ENCODE assay signal across 2 cellular contexts in genomic region chr1:155210304-155210703, GRCh38.
TF ChIP-seq lines count a peak whose summit lies in the region.

No MANE protein-coding gene starts in this region.

TF ChIP-seq in SK-N-SH, 30 proteins besides CTCF, POLR2A, EP300 and RAD21 (continued from another document):
- no peak for TF ChIP-seq USF1 (IDR thresholded peaks at IDR 0.05; ENCODE audit: borderline replicate concordance, low read depth)
- TF ChIP-seq MXI1 (IDR thresholded peaks at IDR 0.05; ENCODE audit: low read depth, low read length) = no peak
- TF ChIP-seq FOSL2 (IDR thresholded peaks at IDR 0.05; ENCODE audit: borderline replicate concordance, low read depth) = no peak
- TF ChIP-seq TCF12 (IDR thresholded peaks at IDR 0.05) = no peak
- no peak for TF ChIP-seq EZH2phosphoT487 (IDR thresholded peaks at IDR 0.05; ENCODE audit: borderline replicate concordance, low read depth)
TF ChIP-seq in SK-N-SH: peak in this region for 0.

TF ChIP-seq in SK-N-SH treated with all-trans-retinoic acid at 6 μM for 48 hours, 23 proteins besides CTCF, POLR2A, EP300 and RAD21 (continued from another document):
- TF ChIP-seq POU6F1 (CRISPR knock-in tag; IDR thresholded peaks at IDR 0.05; ENCODE audit: borderline replicate concordance, low read depth) = no peak
- TF ChIP-seq ZNF8 (CRISPR knock-in tag; IDR thresholded peaks at IDR 0.05) = no peak
- TF ChIP-seq ISL1 (CRISPR knock-in tag; IDR thresholded peaks at IDR 0.05) = no peak
- TF ChIP-seq SNAI2 (CRISPR knock-in tag; IDR thresholded peaks at IDR 0.05) = no peak
- no peak for TF ChIP-seq ZFP3 (CRISPR knock-in tag; IDR thresholded peaks at IDR 0.05)
- TF ChIP-seq PATZ1 (CRISPR knock-in tag; IDR thresholded peaks at IDR 0.05; ENCODE audit: borderline replicate concordance) = no peak
- TF ChIP-seq TOX (CRISPR knock-in tag; IDR thresholded peaks at IDR 0.05; ENCODE audit: borderline replicate concordance) = no peak
- TF ChIP-seq CSDC2 (CRISPR knock-in tag; IDR thresholded peaks at IDR 0.05) = no peak
- TF ChIP-seq CSRNP3 (CRISPR knock-in tag; IDR thresholded peaks at IDR 0.05) = no peak
